In the genomic region with DNA sequence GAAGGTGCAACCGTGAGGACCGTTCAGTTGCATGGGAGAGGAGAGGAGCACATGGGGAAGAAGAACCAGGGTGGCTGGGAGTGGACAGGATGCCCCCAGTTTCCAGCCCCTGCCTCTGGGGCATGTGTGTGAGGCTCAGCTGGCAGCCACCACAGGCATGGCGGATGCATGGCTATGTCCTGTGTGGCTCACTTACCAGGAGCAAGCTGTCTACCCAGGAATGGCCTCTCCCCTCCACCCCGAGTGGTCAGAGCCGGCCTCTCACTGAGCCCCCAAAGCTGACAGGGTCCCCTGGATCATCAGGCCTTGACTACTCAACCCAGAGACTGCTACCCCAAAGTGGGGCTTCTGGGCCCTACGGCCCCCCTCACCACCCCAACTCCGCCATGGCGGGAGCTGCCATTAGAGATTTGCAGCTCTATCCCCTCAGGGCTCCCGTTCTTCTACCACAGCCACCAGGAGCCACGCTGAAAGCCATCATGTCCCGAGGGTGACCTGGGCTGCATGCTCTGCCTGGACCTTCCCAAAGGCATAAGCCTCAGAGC, we compare ENCODE assay signal across 2 cellular contexts.
TF ChIP-seq lines count a peak whose summit lies in the region.

No MANE protein-coding gene starts in this region.

TF ChIP-seq in IMR-90, 13 proteins besides CTCF, POLR2A, EP300 and RAD21:
- TF ChIP-seq RFX5 (IDR thresholded peaks at IDR 0.05; ENCODE audit: low read depth, low read length) (no peak), RCOR1 (IDR thresholded peaks at IDR 0.05; ENCODE audit: insufficient replicate concordance, low read length) (no peak), MXI1 (IDR thresholded peaks at IDR 0.05; ENCODE audit: borderline replicate concordance, low read depth, low read length) (no peak), FOS (IDR thresholded peaks at IDR 0.05; ENCODE audit: low read depth, low read length) (no peak), CHD1 (IDR thresholded peaks at IDR 0.05; ENCODE audit: low read depth, low read length) (no peak), BHLHE40 (IDR thresholded peaks at IDR 0.05; ENCODE audit: low read depth, low read length) (no peak), ELK1 (IDR thresholded peaks at IDR 0.05; ENCODE audit: borderline replicate concordance, low read depth, low read length) (no peak), CEBPB (IDR thresholded peaks at IDR 0.05; ENCODE audit: low read depth, low read length) (no peak), NFE2L2 (IDR thresholded peaks at IDR 0.05; ENCODE audit: low read depth, low read length) (no peak), MAZ (IDR thresholded peaks at IDR 0.05; ENCODE audit: borderline replicate concordance, low read depth, low read length) (no peak), MAFK (IDR thresholded peaks at IDR 0.05; ENCODE audit: low read depth, low read length) (no peak), SMC3 (IDR thresholded peaks at IDR 0.05; ENCODE audit: low read depth, low read length) (no peak), USF2 (IDR thresholded peaks at IDR 0.05; ENCODE audit: low read depth, low read length) (no peak)
TF ChIP-seq in IMR-90: peak in this region for 0.

TF ChIP-seq in HepG2, 621 proteins besides CTCF, POLR2A, EP300 and RAD21:
- TF ChIP-seq FOXM1 (CRISPR knock-in tag; IDR thresholded peaks at IDR 0.05) (no peak), FOXO1 (CRISPR knock-in tag; IDR thresholded peaks at IDR 0.05) (no peak), DNMT1 (CRISPR knock-in tag; IDR thresholded peaks at IDR 0.05) (no peak)
